In genomic region chr9:128688501-128689292, GRCh38 we compare ENCODE assay signal across 1 cellular context.
A peak's percentile ranks its signal among the peaks of the same experiment; 100 is the strongest.
TF ChIP-seq lines count a peak whose summit lies in the region.

Gene SET, plus strand, starts transcription at chr9:128689222. Its CDS starts 361 bp downstream, at chr9:128689583.

TF ChIP-seq in K562, 482 proteins besides CTCF, POLR2A, EP300 and RAD21 (continued from another document and continues in another):
- TF ChIP-seq, protein P1, sequence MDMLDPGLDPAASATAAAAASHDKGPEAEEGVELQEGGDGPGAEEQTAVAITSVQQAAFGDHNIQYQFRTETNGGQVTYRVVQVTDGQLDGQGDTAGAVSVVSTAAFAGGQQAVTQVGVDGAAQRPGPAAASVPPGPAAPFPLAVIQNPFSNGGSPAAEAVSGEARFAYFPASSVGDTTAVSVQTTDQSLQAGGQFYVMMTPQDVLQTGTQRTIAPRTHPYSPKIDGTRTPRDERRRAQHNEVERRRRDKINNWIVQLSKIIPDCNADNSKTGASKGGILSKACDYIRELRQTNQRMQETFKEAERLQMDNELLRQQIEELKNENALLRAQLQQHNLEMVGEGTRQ (CRISPR knock-in tag; IDR thresholded peaks at IDR 0.05) = peak; percentile 91
- TF ChIP-seq ZNF274 (IDR thresholded peaks at IDR 0.05; ENCODE audit: borderline replicate concordance, low read depth, low read length) (no peak), HOMEZ (CRISPR knock-in tag; IDR thresholded peaks at IDR 0.05) (peak; percentile 86), CEBPB (tag; IDR thresholded peaks at IDR 0.05) (peak; percentile 88), SIX5 (IDR thresholded peaks at IDR 0.05; ENCODE audit: borderline replicate concordance in 1 of 2, insufficient read depth in 1 of 2, low read depth in 1 of 2, low read length in 2 of 2) (no peak), ETS2 (tag; IDR thresholded peaks at IDR 0.05; ENCODE audit: borderline replicate concordance, poor library complexity, severe bottlenecking) (peak; percentile 47), TSC22D4 (tag; IDR thresholded peaks at IDR 0.05) (no peak), FOXM1 (IDR thresholded peaks at IDR 0.05; ENCODE audit: low read depth) (no peak), FOXM1 (CRISPR knock-in tag; IDR thresholded peaks at IDR 0.05; ENCODE audit: low read depth) (peak; percentile 95; the same call in 1 of the 2 replicates), BMI1 (IDR thresholded peaks at IDR 0.05; ENCODE audit: low read length) (no peak), SMC3 (conservative IDR thresholded peaks at IDR 0.05; ENCODE audit: insufficient read depth, low read depth, low read length) (no peak), BCL6 (CRISPR knock-in tag; IDR thresholded peaks at IDR 0.05) (no peak), ZNF212 (CRISPR knock-in tag; IDR thresholded peaks at IDR 0.05) (0 out of 2 replicates have a peak, but pooled peaks have one; percentile 74), DLX4 (CRISPR knock-in tag; IDR thresholded peaks at IDR 0.05) (no peak), HNRNPH1 (optimal IDR thresholded peaks at IDR 0.05; ENCODE audit: low read depth, low read length) (no peak), MAFK (IDR thresholded peaks at IDR 0.05; ENCODE audit: low read length) (no peak), ZNF224 (CRISPR knock-in tag; IDR thresholded peaks at IDR 0.05) (no peak), PRPF4 (IDR thresholded peaks at IDR 0.05; ENCODE audit: insufficient read depth, low read depth, low read length, poor library complexity, severe bottlenecking) (no peak), KLF16 (IDR thresholded peaks at IDR 0.05) (no peak), PHF8 (IDR thresholded peaks at IDR 0.05; ENCODE audit: borderline replicate concordance, low read length) (peak; percentile 77), ZNF12 (CRISPR knock-in tag; IDR thresholded peaks at IDR 0.05) (peak; percentile 83), ZNF445 (CRISPR knock-in tag; IDR thresholded peaks at IDR 0.05; ENCODE audit: low read depth) (peak; percentile 23; the same call in 1 of the 2 replicates), ZNF511 (CRISPR knock-in tag; IDR thresholded peaks at IDR 0.05) (0 out of 2 replicates have a peak, but pooled peaks have one; percentile 53), IRF2 (CRISPR knock-in tag; IDR thresholded peaks at IDR 0.05) (no peak), MAFF (IDR thresholded peaks at IDR 0.05; ENCODE audit: low read length) (no peak), GTF3C2 (IDR thresholded peaks at IDR 0.05; ENCODE audit: borderline replicate concordance, extremely low read depth, insufficient read length) (no peak), GTF2A2 (tag; IDR thresholded peaks at IDR 0.05) (no peak), FOXA1 (IDR thresholded peaks at IDR 0.05; ENCODE audit: borderline replicate concordance) (no peak), MTF1 (CRISPR knock-in tag; IDR thresholded peaks at IDR 0.05; ENCODE audit: borderline replicate concordance) (0 out of 2 replicates have a peak, but pooled peaks have one; percentile 68), CHD4 (IDR thresholded peaks at IDR 0.05; ENCODE audit: insufficient read depth, insufficient replicate concordance, low read depth, low read length, poor library complexity, severe bottlenecking) (peak; percentile 75), ZBTB43 (CRISPR knock-in tag; IDR thresholded peaks at IDR 0.05) (no peak), TEAD4 (IDR thresholded peaks at IDR 0.05; ENCODE audit: low read length) (no peak), TEAD4 (CRISPR knock-in tag; IDR thresholded peaks at IDR 0.05; ENCODE audit: borderline replicate concordance) (no peak), TCF7L2 (IDR thresholded peaks at IDR 0.05; ENCODE audit: low read depth, low read length) (no peak), ZNF263 (CRISPR knock-in tag; IDR thresholded peaks at IDR 0.05; ENCODE audit: borderline replicate concordance) (peak; percentile 54; the same call in 1 of the 2 replicates), SAFB2 (IDR thresholded peaks at IDR 0.05; ENCODE audit: borderline replicate concordance, low read depth, low read length, severe bottlenecking) (no peak), GATA2 (CRISPR knock-in tag; IDR thresholded peaks at IDR 0.05) (no peak), FOXJ3 (CRISPR knock-in tag; IDR thresholded peaks at IDR 0.05) (no peak), ARHGAP35 (IDR thresholded peaks at IDR 0.05; ENCODE audit: partially characterized antibody) (no peak), ZNF668 (CRISPR knock-in tag; IDR thresholded peaks at IDR 0.05) (peak; percentile 7; the same call in 1 of the 2 replicates), E2F4 (CRISPR knock-in tag; IDR thresholded peaks at IDR 0.05; ENCODE audit: low read depth) (no peak), TBP (optimal IDR thresholded peaks at IDR 0.05; ENCODE audit: low read depth, low read length) (no peak), HSF4 (CRISPR knock-in tag; IDR thresholded peaks at IDR 0.05; ENCODE audit: borderline replicate concordance) (no peak), ZNF3 (CRISPR knock-in tag; IDR thresholded peaks at IDR 0.05) (no peak), ADNP (tag; IDR thresholded peaks at IDR 0.05) (no peak), ZBTB7A (IDR thresholded peaks at IDR 0.05; ENCODE audit: borderline replicate concordance, control insufficient read depth, low read depth, low read length) (peak; percentile 99), ZNF586 (CRISPR knock-in tag; conservative IDR thresholded peaks at IDR 0.05) (0 out of 2 replicates have a peak, but pooled peaks have one; percentile 21), MECOM (CRISPR knock-in tag; IDR thresholded peaks at IDR 0.05) (peak; percentile 59; the same call in 1 of the 2 replicates), SOX6 (IDR thresholded peaks at IDR 0.05) (peak; percentile 50), E2F3 (CRISPR knock-in tag; IDR thresholded peaks at IDR 0.05) (peak; percentile 94), HES1 (IDR thresholded peaks at IDR 0.05; ENCODE audit: low read depth) (no peak), ETV6 (IDR thresholded peaks at IDR 0.05; ENCODE audit: borderline replicate concordance in 1 of 2, low read depth in 2 of 2, low read length in 1 of 2) (no peak), ETV6 (CRISPR knock-in tag; IDR thresholded peaks at IDR 0.05; ENCODE audit: borderline replicate concordance) (no peak), CBX2 (IDR thresholded peaks at IDR 0.05; ENCODE audit: insufficient read depth, low read length, poor library complexity, severe bottlenecking) (no peak), HMGXB4 (CRISPR knock-in tag; IDR thresholded peaks at IDR 0.05) (0 out of 2 replicates have a peak, but pooled peaks have one; percentile 79), PCBP2 (IDR thresholded peaks at IDR 0.05; ENCODE audit: low read depth, low read length, poor library complexity, severe bottlenecking) (no peak)
- TF ChIP-seq, protein P2, sequence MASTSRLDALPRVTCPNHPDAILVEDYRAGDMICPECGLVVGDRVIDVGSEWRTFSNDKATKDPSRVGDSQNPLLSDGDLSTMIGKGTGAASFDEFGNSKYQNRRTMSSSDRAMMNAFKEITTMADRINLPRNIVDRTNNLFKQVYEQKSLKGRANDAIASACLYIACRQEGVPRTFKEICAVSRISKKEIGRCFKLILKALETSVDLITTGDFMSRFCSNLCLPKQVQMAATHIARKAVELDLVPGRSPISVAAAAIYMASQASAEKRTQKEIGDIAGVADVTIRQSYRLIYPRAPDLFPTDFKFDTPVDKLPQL (IDR thresholded peaks at IDR 0.05; ENCODE audit: extremely low read depth, insufficient read length) = no peak
- TF ChIP-seq, protein P3, sequence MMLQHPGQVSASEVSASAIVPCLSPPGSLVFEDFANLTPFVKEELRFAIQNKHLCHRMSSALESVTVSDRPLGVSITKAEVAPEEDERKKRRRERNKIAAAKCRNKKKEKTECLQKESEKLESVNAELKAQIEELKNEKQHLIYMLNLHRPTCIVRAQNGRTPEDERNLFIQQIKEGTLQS (IDR thresholded peaks at IDR 0.05) = no peak
- TF ChIP-seq, protein P3 (CRISPR knock-in tag; conservative IDR thresholded peaks at IDR 0.05) = peak; percentile 81
- TF ChIP-seq, protein P4, sequence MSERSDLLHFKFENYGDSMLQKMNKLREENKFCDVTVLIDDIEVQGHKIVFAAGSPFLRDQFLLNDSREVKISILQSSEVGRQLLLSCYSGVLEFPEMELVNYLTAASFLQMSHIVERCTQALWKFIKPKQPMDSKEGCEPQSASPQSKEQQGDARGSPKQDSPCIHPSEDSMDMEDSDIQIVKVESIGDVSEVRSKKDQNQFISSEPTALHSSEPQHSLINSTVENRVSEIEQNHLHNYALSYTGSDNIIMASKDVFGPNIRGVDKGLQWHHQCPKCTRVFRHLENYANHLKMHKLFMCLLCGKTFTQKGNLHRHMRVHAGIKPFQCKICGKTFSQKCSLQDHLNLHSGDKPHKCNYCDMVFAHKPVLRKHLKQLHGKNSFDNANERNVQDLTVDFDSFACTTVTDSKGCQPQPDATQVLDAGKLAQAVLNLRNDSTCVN (CRISPR knock-in tag; IDR thresholded peaks at IDR 0.05) = 0 out of 2 replicates have a peak, but pooled peaks have one; percentile 36
